16 cellular contexts compared by ENCODE assay signal in genomic region chr1:65056866-65057265, GRCh38.
"Had no signal": no experiment of that assay in that cellular context is flagged by ENCODE, and none has a peak within 500 bp of the region (broad histone marks: within the 10 kb centered on the region; RNA-seq: fewer than 3 reads in every experiment).

No MANE protein-coding gene starts in this region.

- H3K27me3 Mint-ChIP-seq: activated CD4-positive, alpha-beta T cell treated with anti-CD3 and anti-CD28 coated beads, Interleukin-2, amount 10 ng/mL, durations not matched to agents 24 days and 14 days; activated naive CD4-positive, alpha-beta T cell treated with anti-CD3 and anti-CD28 coated beads, Interleukin-2, amount 50 U/mL, for 24 hours; natural killer cell treated with Interleukin-12 subunit alpha and Interleukin-12 subunit beta and Interleukin-15 and Interleukin-18, amount 100 ng/mL, for 72 hours; stimulated activated naive CD8-positive, alpha-beta T cell treated with anti-CD3 and anti-CD28 coated beads, Interleukin-15, amount 100 ng/mL, for 72 hours had no signal

- H3K27ac Mint-ChIP-seq: activated CD4-positive, alpha-beta T cell treated with anti-CD3 and anti-CD28 coated beads, Interleukin-2, amount 10 ng/mL, durations not matched to agents 24 days and 14 days; stimulated activated naive CD8-positive, alpha-beta T cell treated with anti-CD3 and anti-CD28 coated beads, Interleukin-15, amount 100 ng/mL, for 72 hours had no signal

- H3K4me3 Mint-ChIP-seq: activated CD4-positive, alpha-beta T cell treated with anti-CD3 and anti-CD28 coated beads, Interleukin-2, amount 10 ng/mL, durations not matched to agents 24 days and 14 days; activated naive CD4-positive, alpha-beta T cell treated with anti-CD3 and anti-CD28 coated beads, Interleukin-2, amount 50 U/mL, for 24 hours; natural killer cell treated with Interleukin-12 subunit alpha and Interleukin-12 subunit beta and Interleukin-15 and Interleukin-18, amount 100 ng/mL, for 72 hours; stimulated activated naive CD8-positive, alpha-beta T cell treated with anti-CD3 and anti-CD28 coated beads, Interleukin-15, amount 100 ng/mL, for 72 hours had no signal

- H3K9me3 ChIP-seq: suprapubic skin, transverse colon had no signal

- DNase-seq: activated CD4-positive, alpha-beta T cell treated with anti-CD3 and anti-CD28 coated beads, Interleukin-2, amount 10 ng/mL, durations not matched to agents 24 days and 14 days; activated CD8-positive, alpha-beta memory T cell treated with anti-CD3 and anti-CD28 coated beads, Interleukin-2, amount 50 U/mL, for 4 hours; activated effector memory CD4-positive, alpha-beta T cell treated with Interleukin-2 at 50 U/mL for 16 hours; activated T-cell treated with anti-CD3 and anti-CD28 coated beads, Interleukin-2, amount 50 U/mL, for 48 hours; dermis blood vessel endothelial cell; kidney; mesendoderm; stimulated activated CD4-positive, alpha-beta T cell treated with anti-CD3 and anti-CD28 coated beads, Interleukin-2, amount 100 ng/mL, for 24 hours; stimulated activated naive CD8-positive, alpha-beta T cell treated with anti-CD3 and anti-CD28 coated beads, Interleukin-15, amount 100 ng/mL, for 72 hours; T-helper 1 cell; T1000; transverse colon had no signal

- H3K9me3 Mint-ChIP-seq: activated CD4-positive, alpha-beta T cell treated with anti-CD3 and anti-CD28 coated beads, Interleukin-2, amount 10 ng/mL, durations not matched to agents 24 days and 14 days; activated naive CD4-positive, alpha-beta T cell treated with anti-CD3 and anti-CD28 coated beads, Interleukin-2, amount 50 U/mL, for 24 hours; natural killer cell treated with Interleukin-12 subunit alpha and Interleukin-12 subunit beta and Interleukin-15 and Interleukin-18, amount 100 ng/mL, for 72 hours; stimulated activated naive CD8-positive, alpha-beta T cell treated with anti-CD3 and anti-CD28 coated beads, Interleukin-15, amount 100 ng/mL, for 72 hours had no signal

- H3K36me3 Mint-ChIP-seq: natural killer cell treated with Interleukin-12 subunit alpha and Interleukin-12 subunit beta and Interleukin-15 and Interleukin-18, amount 100 ng/mL, for 72 hours had no signal

- ATAC-seq: natural killer cell treated with Interleukin-12 subunit alpha and Interleukin-12 subunit beta and Interleukin-15 and Interleukin-18, amount 100 ng/mL, for 72 hours; stimulated activated naive CD8-positive, alpha-beta T cell treated with anti-CD3 and anti-CD28 coated beads, Interleukin-15, amount 100 ng/mL, for 72 hours had no signal

- H3K27me3 ChIP-seq: suprapubic skin, transverse colon had no signal

- H3K4me3 ChIP-seq: suprapubic skin, transverse colon had no signal

- H3K27ac ChIP-seq: parathyroid adenoma, suprapubic skin, transverse colon had no signal
